ENCODE assay signal across 10 cellular contexts in genomic region chr3:100992086-100993033, GRCh38. TPM values are rescaled to one million over a fixed set of nuclear protein-coding genes. Genes with fewer than 3 reads are reported as not detected.
DNase-seq lines count a peak whose midpoint lies in the region; ATAC-seq, FAIRE-seq and TF ChIP-seq lines count a peak whose summit lies in the region.
"Had no signal": no experiment of that assay in that cellular context is flagged by ENCODE, and none has a peak within 500 bp of the region (broad histone marks: within the 10 kb centered on the region; RNA-seq: fewer than 3 reads in every experiment).

No MANE protein-coding gene starts in this region.

- no peaks in the 10 kb centered on the region for H3K27me3 Mint-ChIP-seq in progenitor cell of endocrine pancreas

- DNase-seq in HTR-8/SVneo (ENCODE audit: insufficient read length, low spot score) (peak; percentile 30), dedifferentiated amniotic fluid mesenchymal stem cell (ENCODE audit: extremely low spot score) (peak; percentile 70), right lobe of liver (no peak), G401 (ENCODE audit: low spot score) (no peak), progenitor cell of endocrine pancreas (ENCODE audit: low spot score, unreplicated experiment) (no peak)

- no peak overlapping the region for H3K4me3 Mint-ChIP-seq in progenitor cell of endocrine pancreas (ENCODE audit: low read depth)

- TF ChIP-seq CTCF in right lobe of liver (IDR thresholded peaks at IDR 0.05) (no peak), progenitor cell of endocrine pancreas (IDR thresholded peaks at IDR 0.05; ENCODE audit: unreplicated experiment) (no peak)

- peak overlapping the region in 4 of 5 donors; percentile 21 to 59 (median 57) for H3K9ac ChIP-seq in subcutaneous abdominal adipose tissue (ENCODE audit: low read length in 5 of 5)

- 10% methylated on average over 5 of the region's 5 CpGs for WGBS in right lobe of liver (ENCODE audit: insufficient coverage, low coverage, low lambda C conversion rate, missing lambda C conversion rate)

- no peaks in the 10 kb centered on the region for H3K27me3 ChIP-seq in right lobe of liver
- H3K27me3 ChIP-seq in subcutaneous abdominal adipose tissue (ENCODE audit: control insufficient read depth in 5 of 5, insufficient read depth in 4 of 5, low read length in 5 of 5) = no peaks in the 10 kb centered on the region

- intact Hi-C loops in right lobe of liver (cut with DNase I) = no loop called here

- ATAC-seq in right lobe of liver (peak; percentile 68 to 84 (median 78)), HG03108 (IDR thresholded peaks at IDR 0.05; ENCODE audit: unreplicated experiment) (no peak), HG03520 (IDR thresholded peaks at IDR 0.05; ENCODE audit: unreplicated experiment) (no peak)

- TF ChIP-seq POLR2A in right lobe of liver (IDR thresholded peaks at IDR 0.05) = no peak

- peak overlapping the region in 2 of 3 donors; percentile 6 to 18 for H3K4me3 ChIP-seq in right lobe of liver
- H3K4me3 ChIP-seq in subcutaneous abdominal adipose tissue (ENCODE audit: low read depth in 1 of 5, low read length in 5 of 5) = peak overlapping the region; percentile 56 to 79 (median 72)

- in situ Hi-C loops in G401 (cut with HindIII; ENCODE audit: low sequenced_read_pairs) = no loop called here

- no peak overlapping the region for H3K27ac Mint-ChIP-seq in progenitor cell of endocrine pancreas
- H3K27ac Mint-ChIP-seq: activated T-helper 2 cell treated with anti-CD3 and anti-CD28 coated beads, Interferon-gamma antibody, Interleukin-2, Interleukin-4, amounts not matched to agents 10 μg/mL and 5 μg/mL and 100 μg/mL, durations not matched to agents 14 hours and 24 hours and 36 hours had no signal

- no peaks in the 10 kb centered on the region for H3K36me3 Mint-ChIP-seq in progenitor cell of endocrine pancreas (ENCODE audit: insufficient read depth)

- peak; percentile 70 for FAIRE-seq in HTR-8/SVneo (lab: Jason Lieb, UNC)
- FAIRE-seq: RCC 7860 had no signal

- H3K36me3 ChIP-seq in right lobe of liver (no peaks in the 10 kb centered on the region), subcutaneous abdominal adipose tissue (ENCODE audit: control insufficient read depth in 5 of 5, insufficient read depth in 5 of 5, low read length in 5 of 5) (no peaks in the 10 kb centered on the region)

- H3K9me3 ChIP-seq in right lobe of liver (no peaks in the 10 kb centered on the region), subcutaneous abdominal adipose tissue (ENCODE audit: control insufficient read depth in 5 of 5, low read length in 5 of 5) (no peaks in the 10 kb centered on the region)

- H3K27ac ChIP-seq in right lobe of liver (peak overlapping the region in 1 of 3 donors; percentile 25), subcutaneous abdominal adipose tissue (ENCODE audit: low read depth, low read length) (peak overlapping the region; percentile 27)

- H3K4me1 ChIP-seq in right lobe of liver (no peaks in the 10 kb centered on the region), subcutaneous abdominal adipose tissue (ENCODE audit: control insufficient read depth in 5 of 5, insufficient read depth in 5 of 5, low read length in 5 of 5) (peaks cover 0 to 16% (median 14%) of the 10 kb centered on the region in 5 donors)

- no peaks in the 10 kb centered on the region for H3K9me3 Mint-ChIP-seq in progenitor cell of endocrine pancreas (ENCODE audit: low read depth)
- H3K9me3 Mint-ChIP-seq: activated T-helper 2 cell treated with anti-CD3 and anti-CD28 coated beads, Interferon-gamma antibody, Interleukin-2, Interleukin-4, amounts not matched to agents 10 μg/mL and 5 μg/mL and 100 μg/mL, durations not matched to agents 14 hours and 24 hours and 36 hours had no signal

- peaks cover 2% of the 10 kb centered on the region for H3K4me1 Mint-ChIP-seq in progenitor cell of endocrine pancreas (ENCODE audit: low read depth)

RNA-seq across cellular contexts. Expression of gene ABI3BP, which starts 0.9 kb away (rescaled TPM):
- total RNA-seq in right lobe of liver (1 to 10 TPM; 1.5 to 4.9 (median 3.0) TPM), progenitor cell of endocrine pancreas (not detected in 2 replicates)
- not detected in 2 replicates for total RNA-seq in G401 (2014; rRNA removed; shearing (Covaris generic))
- total RNA-seq: activated T-helper 2 cell treated with anti-CD3 and anti-CD28 coated beads, Interferon-gamma antibody, Interleukin-2, Interleukin-4, amounts not matched to agents 10 μg/mL and 5 μg/mL and 100 μg/mL, durations not matched to agents 14 hours and 24 hours and 36 hours had no signal

Comparison
In these comparisons a context has a peak if more than half of its experiments do, and no peak if none do; other contexts are left out.
1. DNase-seq: peak in HTR-8/SVneo (single experiment) and dedifferentiated amniotic fluid mesenchymal stem cell (single experiment); none in right lobe of liver (0 of 3), G401 (single experiment) and progenitor cell of endocrine pancreas (single experiment).
2. ATAC-seq: peak in right lobe of liver (4 of 4); none in HG03108 (single experiment) and HG03520 (single experiment).